In genomic region chr20:47319517-47320252, GRCh38 we compare ENCODE assay signal across 1 cellular context.
A peak's percentile ranks its signal among the peaks of the same experiment; 100 is the strongest.
TF ChIP-seq lines count a peak whose summit lies in the region.

No MANE protein-coding gene starts in this region.

TF ChIP-seq in WTC11, 78 proteins besides CTCF, POLR2A, EP300 and RAD21 (continued from another document and continues in another):
- TF ChIP-seq ZNF532 (CRISPR knock-in tag; IDR thresholded peaks at IDR 0.05; ENCODE audit: borderline replicate concordance) (no peak), ZNF671 (CRISPR knock-in tag; IDR thresholded peaks at IDR 0.05) (no peak), MAX (CRISPR knock-in tag; IDR thresholded peaks at IDR 0.05) (no peak), TEAD4 (CRISPR knock-in tag; IDR thresholded peaks at IDR 0.05) (0 out of 2 replicates have a peak, but pooled peaks have one; percentile 72), ZNF138 (CRISPR knock-in tag; conservative IDR thresholded peaks at IDR 0.05) (no peak), GRHL2 (CRISPR knock-in tag; IDR thresholded peaks at IDR 0.05; ENCODE audit: insufficient replicate concordance, severe bottlenecking) (peak; percentile 31), ZNF121 (CRISPR knock-in tag; IDR thresholded peaks at IDR 0.05) (no peak), JAZF1 (CRISPR knock-in tag; IDR thresholded peaks at IDR 0.05) (no peak), MXD4 (CRISPR knock-in tag; IDR thresholded peaks at IDR 0.05; ENCODE audit: borderline replicate concordance) (no peak), E2F4 (CRISPR knock-in tag; IDR thresholded peaks at IDR 0.05; ENCODE audit: borderline replicate concordance, low read depth) (no peak), ATF2 (CRISPR knock-in tag; IDR thresholded peaks at IDR 0.05; ENCODE audit: borderline replicate concordance, low read depth) (no peak), SOX15 (CRISPR knock-in tag; IDR thresholded peaks at IDR 0.05) (no peak), TP53 (CRISPR knock-in tag; IDR thresholded peaks at IDR 0.05) (0 out of 2 replicates have a peak, but pooled peaks have one; percentile 56), E2F5 (CRISPR knock-in tag; IDR thresholded peaks at IDR 0.05) (no peak), ZMAT4 (CRISPR knock-in tag; IDR thresholded peaks at IDR 0.05) (no peak), ZNF423 (CRISPR knock-in tag; IDR thresholded peaks at IDR 0.05) (peak; percentile 28; the same call in 1 of the 2 replicates), MLX (CRISPR knock-in tag; IDR thresholded peaks at IDR 0.05) (no peak), USF2 (CRISPR knock-in tag; IDR thresholded peaks at IDR 0.05) (no peak), PRRX2 (CRISPR knock-in tag; IDR thresholded peaks at IDR 0.05) (no peak), SMAD4 (CRISPR knock-in tag; IDR thresholded peaks at IDR 0.05) (no peak), E2F1 (CRISPR knock-in tag; IDR thresholded peaks at IDR 0.05) (no peak), ZBTB21 (CRISPR knock-in tag; IDR thresholded peaks at IDR 0.05; ENCODE audit: borderline replicate concordance) (no peak), JUN (CRISPR knock-in tag; IDR thresholded peaks at IDR 0.05) (no peak), ATF3 (CRISPR knock-in tag; conservative IDR thresholded peaks at IDR 0.05) (no peak), HMGXB4 (CRISPR knock-in tag; IDR thresholded peaks at IDR 0.05) (no peak), ETV6 (CRISPR knock-in tag; IDR thresholded peaks at IDR 0.05) (peak; percentile 87), CREM (CRISPR knock-in tag; IDR thresholded peaks at IDR 0.05) (no peak), AFF4 (CRISPR knock-in tag; IDR thresholded peaks at IDR 0.05; ENCODE audit: borderline replicate concordance) (no peak; the same call in 1 of the 2 replicates), FOXP4 (CRISPR knock-in tag; IDR thresholded peaks at IDR 0.05) (peak; percentile 80; the same call in 1 of the 2 replicates), NR1H2 (CRISPR knock-in tag; IDR thresholded peaks at IDR 0.05) (no peak), MYBL2 (CRISPR knock-in tag; IDR thresholded peaks at IDR 0.05) (0 out of 2 replicates have a peak, but pooled peaks have one; percentile 18), USF1 (CRISPR knock-in tag; IDR thresholded peaks at IDR 0.05) (no peak), GABPB1 (CRISPR knock-in tag; IDR thresholded peaks at IDR 0.05) (no peak), HMGA2 (CRISPR knock-in tag; IDR thresholded peaks at IDR 0.05) (no peak), RORB (CRISPR knock-in tag; IDR thresholded peaks at IDR 0.05) (no peak), IRF2 (CRISPR knock-in tag; IDR thresholded peaks at IDR 0.05; ENCODE audit: borderline replicate concordance, low read depth) (no peak), SP1 (CRISPR knock-in tag; conservative IDR thresholded peaks at IDR 0.05) (peak; percentile 25; the same call in 1 of the 2 replicates), TCF7 (CRISPR knock-in tag; IDR thresholded peaks at IDR 0.05; ENCODE audit: low read depth) (no peak), NFE2L1 (CRISPR knock-in tag; IDR thresholded peaks at IDR 0.05) (peak; percentile 69; the same call in 1 of the 2 replicates)
